In the genomic region with DNA sequence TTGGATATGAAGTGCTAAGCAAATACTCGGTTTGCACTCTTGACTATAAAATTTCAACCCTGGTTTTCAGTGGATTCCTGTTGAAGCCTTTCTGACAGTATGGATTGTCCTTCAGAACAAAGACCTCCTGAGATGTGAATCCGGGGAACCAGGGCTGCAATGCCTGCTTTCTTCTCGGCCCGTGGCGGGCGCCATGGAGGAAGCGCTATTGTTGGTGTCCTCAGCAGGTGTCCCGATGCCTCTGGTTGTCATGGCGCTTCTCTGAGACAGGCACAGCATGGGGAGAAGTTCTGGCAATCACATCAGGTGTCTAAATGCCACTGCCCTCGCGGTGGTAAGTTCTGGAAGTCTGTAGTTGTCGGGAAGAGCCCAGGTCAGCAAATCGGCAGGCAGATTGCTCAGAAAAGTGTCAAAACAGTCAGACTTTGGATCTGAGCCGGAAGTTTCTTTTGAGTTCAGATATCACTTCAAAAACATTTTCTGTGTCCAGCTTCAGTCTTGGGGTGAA, we compare ENCODE assay signal across 1 cellular context.
A peak's percentile ranks its signal among the peaks of the same experiment; 100 is the strongest.
TF ChIP-seq lines count a peak whose summit lies in the region.

No MANE protein-coding gene starts in this region.

TF ChIP-seq in WTC11, 78 proteins besides CTCF, POLR2A, EP300 and RAD21:
- peak; percentile 33 for TF ChIP-seq HMGA2 (CRISPR knock-in tag; IDR thresholded peaks at IDR 0.05)
- no peak for TF ChIP-seq ZNF317 (CRISPR knock-in tag; IDR thresholded peaks at IDR 0.05; ENCODE audit: borderline replicate concordance, low read depth)
- TF ChIP-seq ZNF416 (CRISPR knock-in tag; IDR thresholded peaks at IDR 0.05): no peak
- peak; percentile 59 for TF ChIP-seq ZNF423 (CRISPR knock-in tag; IDR thresholded peaks at IDR 0.05)
- no peak for TF ChIP-seq GRHL2 (CRISPR knock-in tag; IDR thresholded peaks at IDR 0.05; ENCODE audit: insufficient replicate concordance, severe bottlenecking)
